Comparison of ENCODE assay signal across 1 cellular context in the genomic region with DNA sequence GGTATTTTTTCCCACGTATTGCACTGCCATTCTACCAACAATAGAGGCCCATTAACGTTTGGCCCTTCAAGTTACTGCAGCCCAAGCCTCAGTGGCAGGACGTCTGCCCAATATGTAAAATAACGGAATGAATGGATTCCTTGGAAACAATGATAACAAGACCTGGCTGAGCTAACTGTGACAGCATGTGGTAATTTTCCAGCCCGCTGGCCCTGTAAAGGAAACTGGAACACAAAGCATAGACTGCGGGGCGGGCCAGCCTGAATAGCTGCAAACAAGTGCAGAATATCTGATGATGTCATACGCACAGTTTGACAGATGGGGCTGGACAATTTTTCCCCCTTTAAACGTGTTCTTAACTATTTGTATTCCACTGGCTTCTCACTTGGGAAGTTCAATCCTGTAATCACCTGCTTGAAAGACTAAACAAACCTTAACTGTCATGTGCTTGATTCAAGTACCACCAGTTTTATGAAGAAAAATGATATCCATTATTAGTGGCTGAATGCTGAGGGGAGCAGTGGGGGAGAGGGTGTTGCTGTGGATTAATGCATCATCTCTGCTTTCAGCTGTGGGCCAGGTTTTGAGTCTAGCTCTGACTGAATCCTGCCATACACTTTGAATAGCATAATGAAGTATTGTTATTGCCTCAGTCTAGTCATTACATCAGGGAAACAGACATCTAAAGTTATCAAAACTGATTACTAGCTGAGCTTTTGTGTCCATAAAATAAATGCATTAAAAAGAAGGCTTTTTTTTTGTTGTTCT.
TF ChIP-seq lines count a peak whose summit lies in the region.

No MANE protein-coding gene starts in this region.

TF ChIP-seq in HepG2, 621 proteins besides CTCF, POLR2A, EP300 and RAD21 (continued from another document):
- TF ChIP-seq, protein P1, sequence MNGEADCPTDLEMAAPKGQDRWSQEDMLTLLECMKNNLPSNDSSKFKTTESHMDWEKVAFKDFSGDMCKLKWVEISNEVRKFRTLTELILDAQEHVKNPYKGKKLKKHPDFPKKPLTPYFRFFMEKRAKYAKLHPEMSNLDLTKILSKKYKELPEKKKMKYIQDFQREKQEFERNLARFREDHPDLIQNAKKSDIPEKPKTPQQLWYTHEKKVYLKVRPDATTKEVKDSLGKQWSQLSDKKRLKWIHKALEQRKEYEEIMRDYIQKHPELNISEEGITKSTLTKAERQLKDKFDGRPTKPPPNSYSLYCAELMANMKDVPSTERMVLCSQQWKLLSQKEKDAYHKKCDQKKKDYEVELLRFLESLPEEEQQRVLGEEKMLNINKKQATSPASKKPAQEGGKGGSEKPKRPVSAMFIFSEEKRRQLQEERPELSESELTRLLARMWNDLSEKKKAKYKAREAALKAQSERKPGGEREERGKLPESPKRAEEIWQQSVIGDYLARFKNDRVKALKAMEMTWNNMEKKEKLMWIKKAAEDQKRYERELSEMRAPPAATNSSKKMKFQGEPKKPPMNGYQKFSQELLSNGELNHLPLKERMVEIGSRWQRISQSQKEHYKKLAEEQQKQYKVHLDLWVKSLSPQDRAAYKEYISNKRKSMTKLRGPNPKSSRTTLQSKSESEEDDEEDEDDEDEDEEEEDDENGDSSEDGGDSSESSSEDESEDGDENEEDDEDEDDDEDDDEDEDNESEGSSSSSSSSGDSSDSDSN (CRISPR knock-in tag; IDR thresholded peaks at IDR 0.05), result no peak
- TF ChIP-seq KDM5A (IDR thresholded peaks at IDR 0.05; ENCODE audit: borderline replicate concordance, low read length) (no peak), MYC (CRISPR knock-in tag; IDR thresholded peaks at IDR 0.05; ENCODE audit: borderline replicate concordance) (no peak), SETDB1 (CRISPR knock-in tag; IDR thresholded peaks at IDR 0.05; ENCODE audit: borderline replicate concordance) (no peak)
